In genomic region chr19:49883094-49883493, GRCh38 we compare ENCODE assay signal across 2 cellular contexts.
TF ChIP-seq lines count a peak whose summit lies in the region.

No MANE protein-coding gene starts in this region.

TF ChIP-seq in GM23338, 12 proteins besides CTCF, POLR2A, EP300 and RAD21:
- no peak for TF ChIP-seq ZNF114 (CRISPR knock-in tag; IDR thresholded peaks at IDR 0.05)
- no peak for TF ChIP-seq NANOG (IDR thresholded peaks at IDR 0.05; ENCODE audit: borderline replicate concordance)

TF ChIP-seq in GM12878, 131 proteins besides CTCF, POLR2A, EP300 and RAD21:
- TF ChIP-seq CREM (IDR thresholded peaks at IDR 0.05; ENCODE audit: low read depth) (no peak), SMARCA5 (IDR thresholded peaks at IDR 0.05) (peak; percentile 50; the same call in 1 of the 2 replicates)
